22 cellular contexts compared by ENCODE assay signal in genomic region chr1:12532405-12533315, GRCh38.
"Had no signal": no experiment of that assay in that cellular context is flagged by ENCODE, and none has a peak within 500 bp of the region (broad histone marks: within the 10 kb centered on the region; RNA-seq: fewer than 3 reads in every experiment).

No MANE protein-coding gene starts in this region.

- H3K4me1 Mint-ChIP-seq: brain, naive B cell had no signal

- H3K9me3 ChIP-seq: psoas muscle, tibial artery had no signal

- ATAC-seq: stimulated activated naive CD8-positive, alpha-beta T cell treated with anti-CD3 and anti-CD28 coated beads, Interleukin-15, Interleukin-2, amounts not matched to agents 100 U/mL and 50 U/mL, for 24 hours had no signal

- H3K27ac ChIP-seq: coronary artery, esophagus muscularis mucosa, hepatocyte, psoas muscle, right atrium auricular region, tibial artery had no signal

- H3K27ac Mint-ChIP-seq: brain; T-helper 1 cell treated with Interleukin-12 subunit alpha and Interleukin-12 subunit beta and Interleukin-4 antibody, amounts not matched to agents 30 μg/mL and 1 μg/mL, for 36 hours had no signal

- H3K4me3 Mint-ChIP-seq: activated T-helper 1 cell treated with anti-CD3 and anti-CD28 coated beads, Interleukin-12 subunit alpha, Interleukin-12 subunit beta, Interleukin-2, Interleukin-4 antibody, amounts not matched to agents 30 ng/mL and 10 ng/mL and 1 ng/mL, durations not matched to agents 14 hours and 24 hours and 36 hours; brain; naive B cell; T-helper 1 cell treated with Interleukin-12 subunit alpha and Interleukin-12 subunit beta and Interleukin-4 antibody, amounts not matched to agents 30 μg/mL and 1 μg/mL, for 36 hours had no signal

- H3K27me3 Mint-ChIP-seq: naive B cell had no signal

- H3K36me3 ChIP-seq: esophagus muscularis mucosa, right atrium auricular region, tibial artery had no signal

- H3K27me3 ChIP-seq: esophagus muscularis mucosa, hepatocyte, right atrium auricular region, tibial artery had no signal

- H3K4me3 ChIP-seq: coronary artery, esophagus muscularis mucosa, hepatocyte, psoas muscle, right atrium auricular region, tibial artery had no signal

- DNase-seq: activated CD4-positive, alpha-beta T cell treated with anti-CD3 and anti-CD28 coated beads for 4 hours; activated CD4-positive, alpha-beta T cell treated with anti-CD3 and anti-CD28 coated beads, Interleukin-2, amount 50 U/mL, for 48 hours; activated CD4-positive, CD25-positive, alpha-beta regulatory T cell; activated CD8-positive, alpha-beta memory T cell treated with anti-CD3 and anti-CD28 coated beads, Interleukin-2, amount 50 U/mL, for 48 hours; activated gamma-delta T cell; activated naive CD4-positive, alpha-beta T cell treated with anti-CD3 and anti-CD28 coated beads, Interleukin-2, amount 50 U/mL, for 16 hours; caudate nucleus; glutamatergic neuron; mesenchymal stem cell; naive B cell; psoas muscle; stimulated activated CD4-positive, alpha-beta T cell treated with anti-CD3 and anti-CD28 coated beads, Interleukin-4, amount 100 ng/mL, for 24 hours; stimulated activated naive CD8-positive, alpha-beta T cell treated with anti-CD3 and anti-CD28 coated beads, Interleukin-15, Interleukin-2, amounts not matched to agents 100 U/mL and 50 U/mL, for 24 hours; T1000 had no signal
